ENCODE assay signal across 7 cellular contexts in the genomic region with DNA sequence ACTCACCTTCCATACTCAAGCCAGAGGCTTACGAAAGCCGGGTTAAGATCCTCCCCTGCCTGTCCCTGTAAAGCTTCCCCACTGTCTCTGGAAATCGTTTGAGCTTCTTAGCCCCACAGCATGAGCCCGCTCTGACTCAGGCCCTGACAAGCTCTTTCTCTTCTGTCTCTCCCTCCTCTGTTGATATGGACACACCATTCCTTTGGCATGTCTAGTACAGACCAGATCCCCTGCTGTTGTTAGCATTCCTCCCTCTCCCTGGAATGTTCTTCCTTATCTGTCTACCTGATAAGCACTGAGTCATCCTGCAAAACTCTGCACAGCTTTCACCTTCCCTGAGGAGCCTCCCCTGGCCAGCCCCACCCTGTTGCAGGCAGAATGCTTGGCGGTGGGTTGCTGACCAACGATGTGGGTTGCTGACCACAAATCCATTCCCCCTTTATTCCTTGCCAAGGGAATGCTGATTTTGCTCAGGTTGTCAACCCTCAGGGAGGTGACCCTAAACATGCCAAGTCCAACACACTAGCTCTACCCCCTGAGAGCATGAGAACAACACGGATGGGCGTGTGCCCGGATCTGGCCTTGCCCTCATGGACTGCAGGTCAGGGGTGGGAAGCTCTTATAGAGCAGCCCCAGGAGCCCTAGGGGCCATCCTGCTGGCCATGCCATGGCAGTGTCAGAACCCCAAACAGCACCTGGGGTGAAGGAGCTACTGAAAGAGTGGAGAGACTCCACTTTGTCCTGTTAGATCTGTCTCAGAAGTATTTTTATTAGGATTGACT. TPM values are rescaled to one million over a fixed set of nuclear protein-coding genes. Genes with fewer than 3 reads are reported as not detected.
"Had no signal": no experiment of that assay in that cellular context is flagged by ENCODE, and none has a peak within 500 bp of the region (broad histone marks: within the 10 kb centered on the region; RNA-seq: fewer than 3 reads in every experiment).

No MANE protein-coding gene starts in this region.

RNA-seq across cellular contexts. Expression of a gene that starts 21.1 kb away (rescaled TPM):
- total RNA-seq: activated CD4-positive, alpha-beta memory T cell treated with anti-CD3 and anti-CD28 coated beads for 36 hours; activated naive CD4-positive, alpha-beta T cell treated with anti-CD3 and anti-CD28 coated beads for 36 hours; activated T-helper 17 cell treated with anti-CD3 and anti-CD28 coated beads, Interleukin-2, amount 50 U/mL, for 72 hours; cardiac septum; K562; T-cell had no signal
- polyA plus RNA-seq: K562 had no signal

RNA-seq across cellular contexts. Expression of a gene that starts 28.7 kb away (rescaled TPM):
- total RNA-seq: activated CD4-positive, alpha-beta memory T cell treated with anti-CD3 and anti-CD28 coated beads for 36 hours; activated CD4-positive, alpha-beta T cell treated with anti-CD3 and anti-CD28 coated beads, Interleukin-2, amount 10 ng/mL, durations not matched to agents 7 days and 5 days; activated naive CD4-positive, alpha-beta T cell treated with anti-CD3 and anti-CD28 coated beads for 36 hours; activated T-helper 17 cell treated with anti-CD3 and anti-CD28 coated beads, Interleukin-2, amount 50 U/mL, for 72 hours; cardiac septum; K562; T-cell had no signal
- polyA plus RNA-seq: K562 had no signal
